ENCODE assay signal across 23 cellular contexts in genomic region chr14:102532204-102532658, GRCh38. TPM values are rescaled to one million over a fixed set of nuclear protein-coding genes. Genes with fewer than 3 reads are reported as not detected.
DNase-seq lines count a peak whose midpoint lies in the region; ATAC-seq, FAIRE-seq and TF ChIP-seq lines count a peak whose summit lies in the region.
"Had no signal": no experiment of that assay in that cellular context is flagged by ENCODE, and none has a peak within 500 bp of the region (broad histone marks: within the 10 kb centered on the region; RNA-seq: fewer than 3 reads in every experiment).

No MANE protein-coding gene starts in this region.

- peak overlapping the region; percentile 34 for H2AFZ ChIP-seq in HCT116 (ENCODE audit: low read depth, low read length, poor library complexity, severe bottlenecking)

- DNase-seq in HCT116 (ENCODE audit: low read depth, low spot score) (no peak), RWPE1 (ENCODE audit: low spot score) (peak; percentile 60), small intestine (peak; percentile 80)
- DNase-seq in stimulated activated CD4-positive, alpha-beta T cell treated with anti-CD3 and anti-CD28 coated beads, Interleukin-2, amount 100 ng/mL, for 48 hours, result no peak
- DNase-seq: activated CD4-positive, alpha-beta T cell treated with anti-CD3 and anti-CD28 coated beads for 48 hours; Caco-2; DND-41; effector CD4-positive, alpha-beta T cell; GOT3; left cardiac atrium; NCI-H1694 treated with DMSO at 0.1 percent for 48 hours; NCI-H748 treated with DMSO at 0.1 percent for 48 hours; SJCRH30; stimulated activated CD4-positive, alpha-beta T cell treated with anti-CD3 and anti-CD28 coated beads, Interleukin-2, amount 100 ng/mL, for 24 hours; stimulated activated naive CD4-positive, alpha-beta T cell treated with Interleukin-2 at 50 U/mL for 16 hours had no signal

- H3K36me3 ChIP-seq in HCT116 (ENCODE audit: control insufficient read depth in 1 of 2, insufficient read depth in 2 of 2, low read length in 2 of 2) (no peaks in the 10 kb centered on the region), small intestine (ENCODE audit: control insufficient read depth in 2 of 2, insufficient read depth in 2 of 2, low read length in 2 of 2) (no peaks in the 10 kb centered on the region)
- H3K36me3 ChIP-seq: neutrophil, SJCRH30, thoracic aorta had no signal

- no peak for FAIRE-seq in small intestine (lab: Jason Lieb, UNC)
- FAIRE-seq: astrocyte had no signal

- H3K27me3 ChIP-seq in HCT116 (ENCODE audit: insufficient read depth, low read length), result no peaks in the 10 kb centered on the region
- H3K27me3 ChIP-seq in small intestine (ENCODE audit: control insufficient read depth in 2 of 2, insufficient read depth in 2 of 2, low read length in 2 of 2), result no peaks in the 10 kb centered on the region
- H3K27me3 ChIP-seq: neutrophil, SJCRH30 had no signal

- CTCF ChIA-PET in HCT116 (lab: Charles Lee), result no interaction called here
- CTCF ChIA-PET in RWPE1 (lab: Yijun Ruan, JAX), result interaction anchor here (0.5 to 0.6 kb wide), 2 partner anchors 34 to 62 kb away, joined by 4 to 7 read pairs; no protein-coding TSS in a partner anchor

- TF ChIP-seq POLR2A in HCT116 (IDR thresholded peaks at IDR 0.05; ENCODE audit: borderline replicate concordance, extremely low read depth, insufficient read depth, insufficient read length), result no peak

- TF ChIP-seq CTCF in HCT116 (IDR thresholded peaks at IDR 0.05 in 2 of 3, conservative IDR thresholded peaks at IDR 0.05 in 1 of 3; ENCODE audit: borderline replicate concordance in 1 of 3, insufficient read depth in 1 of 3, low read depth in 2 of 3, low read length in 2 of 3), result no peak
- TF ChIP-seq CTCF in RWPE1 (conservative IDR thresholded peaks at IDR 0.05; ENCODE audit: low read depth), result no peak

- POLR2A ChIA-PET in HCT116 (lab: Charles Lee) (no interaction called here), RWPE1 (lab: Yijun Ruan, JAX; ENCODE audit: low non-redundant PET) (interaction anchor here (0.9 kb wide), 1 partner anchor 25 kb away, joined by 4 read pairs; no protein-coding TSS in a partner anchor)

- H3K9me3 ChIP-seq in HCT116 (ENCODE audit: control insufficient read depth in 1 of 2, insufficient read depth in 1 of 2, low read depth in 1 of 2, low read length in 2 of 2) (no peaks in the 10 kb centered on the region), small intestine (ENCODE audit: control insufficient read depth, low read depth) (no peaks in the 10 kb centered on the region)
- H3K9me3 ChIP-seq: Caco-2, neutrophil, SJCRH30, thoracic aorta had no signal

- H3K9me2 ChIP-seq in HCT116 (ENCODE audit: insufficient read depth), result no peaks in the 10 kb centered on the region

- no peaks in the 10 kb centered on the region for H4K20me1 ChIP-seq in HCT116 (ENCODE audit: insufficient read depth)

- 0 out of 2 replicates have a peak, but pooled peaks have one; percentile 3 for ATAC-seq in HCT116
- peak; percentile 68 for ATAC-seq in esophagus mucosa
- ATAC-seq in GM19023 (IDR thresholded peaks at IDR 0.05; ENCODE audit: unreplicated experiment), result no peak
- ATAC-seq in GM19452 (IDR thresholded peaks at IDR 0.05; ENCODE audit: unreplicated experiment), result no peak
- ATAC-seq: left cardiac atrium had no signal

- WGBS in small intestine, 3 donors, result 60 to 73% (median 70%) methylated on average over 3 of the region's 3 CpGs

- peak overlapping the region; percentile 18 for H3K4me2 ChIP-seq in HCT116 (ENCODE audit: low read length)
- H3K4me2 ChIP-seq: KMS-11 had no signal

- H3K9ac ChIP-seq in HCT116 (ENCODE audit: low read length), result no peak overlapping the region
- H3K9ac ChIP-seq: KMS-11 had no signal

- H3K79me2 ChIP-seq in HCT116 (ENCODE audit: insufficient read depth, low read length), result no peaks in the 10 kb centered on the region

- intact Hi-C loops in HCT116 (cut with micrococcal nuclease), result no loop called here

- H3K27ac ChIP-seq in HCT116 (ENCODE audit: low read depth, low read length) (no peak overlapping the region), RWPE1 (peak overlapping the region; percentile 95), small intestine (ENCODE audit: low read depth in 1 of 2, low read length in 1 of 2) (peak overlapping the region in 1 of 2 donors; percentile 28)
- H3K27ac ChIP-seq: KMS-11, neutrophil, SJCRH30, thoracic aorta had no signal

- no peak overlapping the region for H3K4me3 ChIP-seq in HCT116 (replicated peaks in 1 of 2; ENCODE audit: low read depth in 1 of 2, low read length in 2 of 2)
- no peak overlapping the region for H3K4me3 ChIP-seq in small intestine (ENCODE audit: low read depth in 1 of 2, low read length in 2 of 2)
- H3K4me3 ChIP-seq: SJCRH30, skin epidermis, thoracic aorta had no signal

- BruUV-seq in HCT116 (replicated peaks; lab: Mats Ljungman, UMichigan), result no TSS peak

- TF ChIP-seq RAD21 in HCT116 (IDR thresholded peaks at IDR 0.05; ENCODE audit: low read depth), result no peak

- H3K4me1 ChIP-seq in HCT116 (ENCODE audit: control insufficient read depth in 1 of 2, insufficient read depth in 2 of 2, low read length in 2 of 2) (peaks cover 17 to 37% of the 10 kb centered on the region in 2 experiments), small intestine (ENCODE audit: control insufficient read depth in 2 of 2, insufficient read depth in 1 of 2, low read depth in 1 of 2, low read length in 1 of 2) (peaks cover 0 to 4% of the 10 kb centered on the region in 2 donors)
- H3K4me1 ChIP-seq: SJCRH30 had no signal

- RAD21 ChIA-PET in HCT116 (lab: Charles Lee; ENCODE audit: low non-redundant PET in 1 of 2, low total read pairs in 2 of 2, uncharacterized antibody in 2 of 2, unreplicated experiment in 2 of 2), result no interaction called here

TF ChIP-seq in HCT116, 20 proteins besides CTCF, POLR2A, EP300 and RAD21:
- no peak for TF ChIP-seq POLR2AphosphoS5 (IDR thresholded peaks at IDR 0.05; ENCODE audit: low read depth, low read length)
- TF ChIP-seq EZH2 (IDR thresholded peaks at IDR 0.05), result no peak
- no peak for TF ChIP-seq EGR1 (IDR thresholded peaks at IDR 0.05; ENCODE audit: low read depth)
- no peak for TF ChIP-seq FOSL1 (IDR thresholded peaks at IDR 0.05; ENCODE audit: low read depth)

RNA-seq across cellular contexts. Expression of gene ANKRD9, which starts 22.7 kb away (rescaled TPM):
- total RNA-seq in HCT116 (2021; ENCODE audit: unreplicated experiment), result 29.0 TPM
- 27.6 and 33.8 TPM in 2 replicates for polyA plus RNA-seq in HCT116 (2012)
- total RNA-seq in esophagus mucosa, result 16.1 TPM
- polyA plus RNA-seq in small intestine, result 10 to 100 TPM; 21.2 to 88.4 (median 54.6) TPM

Comparison
In these comparisons a context has a peak if more than half of its experiments do, and no peak if none do; other contexts are left out.
1. ATAC-seq: peak in HCT116 (single experiment) and esophagus mucosa (single experiment); none in GM19023 (single experiment) and GM19452 (single experiment).
2. DNase-seq: peak in RWPE1 (single experiment) and small intestine (single experiment); none in HCT116 (single experiment) and stimulated activated CD4-positive, alpha-beta T cell treated with anti-CD3 and anti-CD28 coated beads, Interleukin-2, amount 100 ng/mL, for 48 hours (0 of 2).